In genomic region chr4:86660407-86660806, GRCh38 we compare ENCODE assay signal across 23 cellular contexts.
"Had no signal": no experiment of that assay in that cellular context is flagged by ENCODE, and none has a peak within 500 bp of the region (broad histone marks: within the 10 kb centered on the region; RNA-seq: fewer than 3 reads in every experiment).

No MANE protein-coding gene starts in this region.

- H3K27ac Mint-ChIP-seq: naive thymus-derived CD4-positive, alpha-beta T cell; nephron; stimulated activated naive B cell treated with anti-CD40 and anti-IgM and Interleukin-4, amounts not matched to agents 10 μg/mL and 1 μg/mL and 100 μg/mL, for 72 hours; stimulated activated naive CD8-positive, alpha-beta T cell treated with anti-CD3 and anti-CD28 coated beads, Interleukin-15, Interleukin-2, amounts not matched to agents 100 ng/mL and 50 ng/mL, for 24 hours had no signal

- H3K4me1 ChIP-seq: gastroesophageal sphincter, heart left ventricle, prostate gland, right atrium auricular region, upper lobe of left lung had no signal

- H3K9me3 ChIP-seq: gastroesophageal sphincter, heart left ventricle, prostate gland, right atrium auricular region, thoracic aorta, upper lobe of left lung had no signal

- H3K4me1 Mint-ChIP-seq: naive thymus-derived CD4-positive, alpha-beta T cell; nephron; stimulated activated naive B cell treated with anti-CD40 and anti-IgM and Interleukin-4, amounts not matched to agents 10 μg/mL and 1 μg/mL and 100 μg/mL, for 72 hours had no signal

- H3K36me3 ChIP-seq: heart left ventricle, prostate gland, right atrium auricular region, thoracic aorta, upper lobe of left lung had no signal

- H3K27ac ChIP-seq: dorsolateral prefrontal cortex, gastroesophageal sphincter, heart left ventricle, prostate gland, right atrium auricular region, thoracic aorta, tibial nerve, upper lobe of left lung had no signal

- H3K27me3 Mint-ChIP-seq: stimulated activated naive B cell treated with anti-CD40 and anti-IgM and Interleukin-4, amounts not matched to agents 10 μg/mL and 1 μg/mL and 100 μg/mL, for 72 hours had no signal

- DNase-seq: central memory CD4-positive, alpha-beta T cell; dorsolateral prefrontal cortex; effector CD4-positive, alpha-beta T cell; foreskin fibroblast; heart left ventricle; hippocampal formation; kidney; mesendoderm; midbrain; naive thymus-derived CD4-positive, alpha-beta T cell; nucleus accumbens; stimulated activated CD4-positive, alpha-beta T cell treated with anti-CD3 and anti-CD28 coated beads, Interleukin-4, amount 100 ng/mL, for 4 hours; stimulated activated naive B cell treated with anti-CD40 and anti-IgM and Interleukin-4, amounts not matched to agents 10 μg/mL and 1 μg/mL and 100 μg/mL, for 72 hours; upper lobe of left lung had no signal

- H3K4me3 ChIP-seq: dorsolateral prefrontal cortex, gastroesophageal sphincter, heart left ventricle, prostate gland, right atrium auricular region, thoracic aorta, tibial nerve, upper lobe of left lung had no signal

- H3K4me3 Mint-ChIP-seq: naive thymus-derived CD4-positive, alpha-beta T cell; nephron; stimulated activated naive B cell treated with anti-CD40 and anti-IgM and Interleukin-4, amounts not matched to agents 10 μg/mL and 1 μg/mL and 100 μg/mL, for 72 hours; stimulated activated naive CD8-positive, alpha-beta T cell treated with anti-CD3 and anti-CD28 coated beads, Interleukin-15, Interleukin-2, amounts not matched to agents 100 ng/mL and 50 ng/mL, for 24 hours had no signal

- ATAC-seq: gastroesophageal sphincter; heart left ventricle; left lobe of liver; naive thymus-derived CD4-positive, alpha-beta T cell; sciatic nerve; stimulated activated naive B cell treated with anti-CD40 and anti-IgM and Interleukin-4, amounts not matched to agents 10 μg/mL and 1 μg/mL and 100 μg/mL, for 72 hours had no signal

- H3K27me3 ChIP-seq: dorsolateral prefrontal cortex, gastroesophageal sphincter, heart left ventricle, right atrium auricular region, tibial nerve, upper lobe of left lung had no signal
